Comparison of ENCODE assay signal across 8 cellular contexts in the genomic region with DNA sequence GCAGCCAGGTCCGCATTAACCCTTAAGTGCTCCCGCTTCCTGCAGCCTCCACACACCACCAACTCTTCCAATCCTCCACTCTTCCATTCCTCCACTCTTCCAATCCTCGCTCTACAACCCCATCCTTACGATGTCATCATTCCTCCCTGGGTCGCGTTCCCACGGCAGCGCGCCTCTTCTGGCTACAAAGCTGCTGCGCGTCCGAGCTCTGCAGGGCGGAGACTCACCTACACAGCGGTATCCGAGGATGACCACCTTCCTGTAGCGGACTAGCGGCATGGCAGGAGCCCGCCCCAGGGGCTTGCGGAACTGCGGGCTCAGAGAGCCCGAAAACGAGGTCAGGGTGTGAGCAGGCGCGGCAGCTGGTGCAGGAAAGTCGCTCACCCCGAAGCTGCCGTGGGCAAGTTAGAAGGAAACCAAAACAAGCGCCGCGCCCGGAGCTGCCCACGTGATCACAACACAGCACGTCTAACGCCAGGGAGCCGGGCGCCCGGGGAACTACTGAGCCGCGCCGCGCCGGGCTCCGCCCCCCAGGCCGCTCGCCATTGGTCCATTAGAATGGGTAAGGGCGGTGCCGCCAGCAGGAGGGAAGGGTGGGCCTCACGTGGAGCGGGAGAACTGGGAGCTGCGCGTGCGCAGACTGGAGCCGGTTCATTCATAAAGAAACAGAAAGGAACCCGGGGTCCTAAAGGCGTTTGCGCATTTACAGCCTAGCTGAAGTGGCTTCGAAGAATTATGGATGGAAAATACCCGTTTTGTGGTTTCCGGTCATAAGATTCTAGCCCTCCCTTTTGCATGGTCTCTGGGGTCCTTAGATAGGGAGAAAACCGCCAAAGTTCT. TPM values are rescaled to one million over a fixed set of nuclear protein-coding genes. Genes with fewer than 3 reads are reported as not detected.
DNase-seq lines count a peak whose midpoint lies in the region; ATAC-seq and TF ChIP-seq lines count a peak whose summit lies in the region.

A gene with protein sequence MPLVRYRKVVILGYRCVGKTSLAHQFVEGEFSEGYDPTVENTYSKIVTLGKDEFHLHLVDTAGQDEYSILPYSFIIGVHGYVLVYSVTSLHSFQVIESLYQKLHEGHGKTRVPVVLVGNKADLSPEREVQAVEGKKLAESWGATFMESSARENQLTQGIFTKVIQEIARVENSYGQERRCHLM (minus strand): TSS at position 473 of the 840 bp plus-strand sequence. CDS start 194 bp downstream, at position 279.

- DNase-seq in activated T-cell treated with anti-CD3 and anti-CD28 coated beads, Interleukin-2, amount 50 U/mL, for 24 hours = peak; percentile 99
- DNase-seq in naive B cell = peak; percentile 99

- ATAC-seq in GM21786 (IDR thresholded peaks at IDR 0.05; ENCODE audit: unreplicated experiment) (peak; percentile 97), esophagus mucosa (peak; percentile 100), naive B cell (ENCODE audit: low read depth in 2 of 2) (peak; percentile 96 to 97)
- peak; percentile 100 for ATAC-seq in stimulated activated memory B cell treated with anti-CD40 and anti-IgM and Interleukin-4, amounts not matched to agents 10 μg/mL and 1 μg/mL and 100 μg/mL, for 72 hours

- H3K9ac ChIP-seq in KMS-11 = peak within 1 kb of the TSS; percentile 60; the same call in 1 of the 2 replicates

- peak within 1 kb of the TSS; percentile 94 for H3K27ac Mint-ChIP-seq in activated T-cell treated with anti-CD3 and anti-CD28 coated beads, Interleukin-2, amount 50 U/mL, for 24 hours
- peak within 1 kb of the TSS; percentile 92 to 99 (median 96) for H3K27ac Mint-ChIP-seq in naive B cell
- peak within 1 kb of the TSS; percentile 84 for H3K27ac Mint-ChIP-seq in stimulated activated memory B cell treated with anti-CD40 and anti-IgM and Interleukin-4, amounts not matched to agents 10 μg/mL and 1 μg/mL and 100 μg/mL, for 72 hours

- TF ChIP-seq CTCF in DOHH2 (IDR thresholded peaks at IDR 0.05; ENCODE audit: low read depth, low read length, poor library complexity, severe bottlenecking) = peak; percentile 58
- peak; percentile 29; the same call in 1 of the 2 replicates for TF ChIP-seq CTCF in KMS-11 (conservative IDR thresholded peaks at IDR 0.05; ENCODE audit: low read depth, low read length)

- H3K9me3 ChIP-seq in DOHH2 (ENCODE audit: control insufficient read depth, insufficient read depth, low read length) = no peaks in the 10 kb centered on the region

- H4K20me1 ChIP-seq in DOHH2 (ENCODE audit: control insufficient read depth, insufficient read depth, low read depth, low read length) = no peaks in the 10 kb centered on the region
- no peaks in the 10 kb centered on the region for H4K20me1 ChIP-seq in KMS-11 (ENCODE audit: insufficient read depth)

- H3K27me3 Mint-ChIP-seq in activated T-cell treated with anti-CD3 and anti-CD28 coated beads, Interleukin-2, amount 50 U/mL, for 24 hours = no peaks in the 10 kb centered on the region
- no peaks in the 10 kb centered on the region for H3K27me3 Mint-ChIP-seq in naive B cell
- H3K27me3 Mint-ChIP-seq in stimulated activated memory B cell treated with anti-CD40 and anti-IgM and Interleukin-4, amounts not matched to agents 10 μg/mL and 1 μg/mL and 100 μg/mL, for 72 hours = no peaks in the 10 kb centered on the region

- H3K4me3 ChIP-seq in DOHH2 (ENCODE audit: low read length) (peak within 1 kb of the TSS; percentile 97), KMS-11 (IDR thresholded peaks at IDR 0.05; ENCODE audit: insufficient read depth, low read depth, low read length) (peak within 1 kb of the TSS; percentile 56)

- H3K9me3 Mint-ChIP-seq in activated T-cell treated with anti-CD3 and anti-CD28 coated beads, Interleukin-2, amount 50 U/mL, for 24 hours = no peaks in the 10 kb centered on the region
- no peaks in the 10 kb centered on the region for H3K9me3 Mint-ChIP-seq in naive B cell
- H3K9me3 Mint-ChIP-seq in stimulated activated memory B cell treated with anti-CD40 and anti-IgM and Interleukin-4, amounts not matched to agents 10 μg/mL and 1 μg/mL and 100 μg/mL, for 72 hours = no peaks in the 10 kb centered on the region

- H3K27me3 ChIP-seq in DOHH2 (ENCODE audit: control insufficient read depth, low read length) (peaks cover 7% of the 10 kb centered on the region; the same call in 1 of the 2 replicates), KMS-11 (ENCODE audit: insufficient read depth, low read depth) (no peaks in the 10 kb centered on the region)

- H3K36me3 ChIP-seq in DOHH2 (ENCODE audit: control insufficient read depth, low read length) (no peaks in the 10 kb centered on the region), KMS-11 (ENCODE audit: insufficient read depth) (no peaks in the 10 kb centered on the region)

- no peak within 1 kb of the TSS for H3K27ac ChIP-seq in DOHH2 (ENCODE audit: low read depth, low read length)
- H3K27ac ChIP-seq in KMS-11 = peak within 1 kb of the TSS; percentile 53; the same call in 1 of the 2 replicates

- H2AFZ ChIP-seq in KMS-11 (ENCODE audit: low read depth) = peak within 1 kb of the TSS; percentile 99

- H3K4me3 Mint-ChIP-seq in activated T-cell treated with anti-CD3 and anti-CD28 coated beads, Interleukin-2, amount 50 U/mL, for 24 hours = peak within 1 kb of the TSS; percentile 90
- H3K4me3 Mint-ChIP-seq in naive B cell = peak within 1 kb of the TSS; percentile 90 to 99 (median 96)
- H3K4me3 Mint-ChIP-seq in stimulated activated memory B cell treated with anti-CD40 and anti-IgM and Interleukin-4, amounts not matched to agents 10 μg/mL and 1 μg/mL and 100 μg/mL, for 72 hours = peak within 1 kb of the TSS; percentile 94

- H3K4me1 ChIP-seq in DOHH2 (ENCODE audit: control insufficient read depth, low read length) (peaks cover 14% of the 10 kb centered on the region), KMS-11 (ENCODE audit: low read depth, poor library complexity, severe bottlenecking) (peaks cover 12% of the 10 kb centered on the region)

- H3K4me1 Mint-ChIP-seq in activated T-cell treated with anti-CD3 and anti-CD28 coated beads, Interleukin-2, amount 50 U/mL, for 24 hours (ENCODE audit: low read depth) = peaks cover 23% of the 10 kb centered on the region
- H3K4me1 Mint-ChIP-seq in naive B cell = peaks cover 8 to 23% (median 18%) of the 10 kb centered on the region in 3 donors
- H3K4me1 Mint-ChIP-seq in stimulated activated memory B cell treated with anti-CD40 and anti-IgM and Interleukin-4, amounts not matched to agents 10 μg/mL and 1 μg/mL and 100 μg/mL, for 72 hours = peaks cover 18% of the 10 kb centered on the region

- H3K79me2 ChIP-seq in DOHH2 (ENCODE audit: control insufficient read depth, low read length) (no peaks in the 10 kb centered on the region), KMS-11 (ENCODE audit: insufficient read depth, low read depth) (no peaks in the 10 kb centered on the region)

- no peaks in the 10 kb centered on the region for H3F3A ChIP-seq in DOHH2 (ENCODE audit: control insufficient read depth, insufficient read depth)

- no peaks in the 10 kb centered on the region for H3K9me2 ChIP-seq in DOHH2 (replicated peaks; ENCODE audit: control insufficient read depth, low read length)

- H3K4me2 ChIP-seq in DOHH2 (ENCODE audit: low read length) (peak within 1 kb of the TSS; percentile 99), KMS-11 (peak within 1 kb of the TSS; percentile 85)

- peaks cover 17% of the 10 kb centered on the region for H3K36me3 Mint-ChIP-seq in activated T-cell treated with anti-CD3 and anti-CD28 coated beads, Interleukin-2, amount 50 U/mL, for 24 hours (ENCODE audit: low read depth)
- H3K36me3 Mint-ChIP-seq in naive B cell = no peaks in the 10 kb centered on the region
- no peaks in the 10 kb centered on the region for H3K36me3 Mint-ChIP-seq in stimulated activated memory B cell treated with anti-CD40 and anti-IgM and Interleukin-4, amounts not matched to agents 10 μg/mL and 1 μg/mL and 100 μg/mL, for 72 hours

TF ChIP-seq in PFSK-1, 5 proteins besides CTCF, POLR2A, EP300 and RAD21:
- TF ChIP-seq POLR2AphosphoS5 (IDR thresholded peaks at IDR 0.05; ENCODE audit: low read depth, low read length) (peak; percentile 78), FOXP2 (optimal IDR thresholded peaks at IDR 0.05; ENCODE audit: borderline replicate concordance, extremely low read depth, extremely low read length, insufficient read depth) (no peak), TAF1 (IDR thresholded peaks at IDR 0.05; ENCODE audit: borderline replicate concordance, insufficient read depth, low read length) (peak; percentile 64; the same call in 1 of the 2 replicates), SIN3A (IDR thresholded peaks at IDR 0.05; ENCODE audit: borderline replicate concordance, insufficient read depth, low read length) (peak; percentile 94)
- TF ChIP-seq, protein P1, sequence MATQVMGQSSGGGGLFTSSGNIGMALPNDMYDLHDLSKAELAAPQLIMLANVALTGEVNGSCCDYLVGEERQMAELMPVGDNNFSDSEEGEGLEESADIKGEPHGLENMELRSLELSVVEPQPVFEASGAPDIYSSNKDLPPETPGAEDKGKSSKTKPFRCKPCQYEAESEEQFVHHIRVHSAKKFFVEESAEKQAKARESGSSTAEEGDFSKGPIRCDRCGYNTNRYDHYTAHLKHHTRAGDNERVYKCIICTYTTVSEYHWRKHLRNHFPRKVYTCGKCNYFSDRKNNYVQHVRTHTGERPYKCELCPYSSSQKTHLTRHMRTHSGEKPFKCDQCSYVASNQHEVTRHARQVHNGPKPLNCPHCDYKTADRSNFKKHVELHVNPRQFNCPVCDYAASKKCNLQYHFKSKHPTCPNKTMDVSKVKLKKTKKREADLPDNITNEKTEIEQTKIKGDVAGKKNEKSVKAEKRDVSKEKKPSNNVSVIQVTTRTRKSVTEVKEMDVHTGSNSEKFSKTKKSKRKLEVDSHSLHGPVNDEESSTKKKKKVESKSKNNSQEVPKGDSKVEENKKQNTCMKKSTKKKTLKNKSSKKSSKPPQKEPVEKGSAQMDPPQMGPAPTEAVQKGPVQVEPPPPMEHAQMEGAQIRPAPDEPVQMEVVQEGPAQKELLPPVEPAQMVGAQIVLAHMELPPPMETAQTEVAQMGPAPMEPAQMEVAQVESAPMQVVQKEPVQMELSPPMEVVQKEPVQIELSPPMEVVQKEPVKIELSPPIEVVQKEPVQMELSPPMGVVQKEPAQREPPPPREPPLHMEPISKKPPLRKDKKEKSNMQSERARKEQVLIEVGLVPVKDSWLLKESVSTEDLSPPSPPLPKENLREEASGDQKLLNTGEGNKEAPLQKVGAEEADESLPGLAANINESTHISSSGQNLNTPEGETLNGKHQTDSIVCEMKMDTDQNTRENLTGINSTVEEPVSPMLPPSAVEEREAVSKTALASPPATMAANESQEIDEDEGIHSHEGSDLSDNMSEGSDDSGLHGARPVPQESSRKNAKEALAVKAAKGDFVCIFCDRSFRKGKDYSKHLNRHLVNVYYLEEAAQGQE (IDR thresholded peaks at IDR 0.05; ENCODE audit: insufficient read depth in 1 of 2, low read depth in 2 of 2, low read length in 2 of 2) = no peak; a peak in 1 of 4 replicates

RNA-seq across cellular contexts. Expression of the gene that starts here (rescaled TPM):
- polyA plus RNA-seq in PFSK-1 (2012; ENCODE audit: insufficient read length, low read depth) = 16.5 TPM
- total RNA-seq in esophagus mucosa = 0.44 TPM
- 1 to 10 TPM; 4.5 to 8.6 (median 6.1) TPM for polyA plus RNA-seq in naive B cell (ENCODE audit: low read depth in 6 of 6)

Comparison
In these comparisons a context has a peak if more than half of its experiments do, and no peak if none do; other contexts are left out.
1. Peak in ATAC-seq in esophagus mucosa; RNA of the gene not detected or under 1 TPM.